ENCODE assay signal across 28 cellular contexts in the genomic region with DNA sequence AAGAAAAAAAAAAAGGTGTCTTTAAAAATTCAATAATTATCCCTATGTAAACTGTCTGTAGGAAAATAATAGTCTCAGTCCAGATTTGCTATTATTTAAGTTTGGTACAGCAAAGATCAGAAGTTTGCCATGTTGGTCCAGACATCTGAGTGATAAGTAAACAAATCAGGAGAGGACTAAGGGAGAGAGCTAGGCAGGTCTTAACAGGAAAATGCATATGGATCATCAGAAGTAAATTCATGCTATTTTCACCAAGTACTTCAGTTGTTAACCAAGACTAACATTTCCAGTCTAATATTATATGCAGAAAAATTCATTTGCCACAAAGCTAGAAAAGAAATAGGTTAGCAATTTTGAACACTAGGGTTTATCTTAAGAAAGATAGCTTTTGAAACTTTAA.
A peak's percentile ranks its signal among the peaks of the same experiment; 100 is the strongest.
DNase-seq lines count a peak whose midpoint lies in the region; ATAC-seq, FAIRE-seq and TF ChIP-seq lines count a peak whose summit lies in the region.
"Had no signal": no experiment of that assay in that cellular context is flagged by ENCODE, and none has a peak within 500 bp of the region (broad histone marks: within the 10 kb centered on the region; RNA-seq: fewer than 3 reads in every experiment).

No MANE protein-coding gene starts in this region.

- no peaks in the 10 kb centered on the region for H3K9me3 ChIP-seq in CD4-positive, alpha-beta memory T cell (ENCODE audit: control insufficient read depth in 1 of 2, low read length in 2 of 2)
- H3K9me3 ChIP-seq in SU-DHL-6 (ENCODE audit: insufficient read depth, low read length) (no peaks in the 10 kb centered on the region), keratinocyte (ENCODE audit: control insufficient read depth, low read depth, low read length) (no peaks in the 10 kb centered on the region)
- H3K9me3 ChIP-seq: pancreas had no signal

- dilution Hi-C loops in keratinocyte (cut with MboI; ENCODE audit: extremely low pct_ligation_motif_present, low sequenced_read_pairs) = no loop called here

- H4K20me1 ChIP-seq in SU-DHL-6 (ENCODE audit: low read depth, low read length) (no peaks in the 10 kb centered on the region), keratinocyte (ENCODE audit: control insufficient read depth, extremely low read depth, insufficient read depth, low read length) (no peaks in the 10 kb centered on the region)

- H3K4me1 ChIP-seq in ACC112 (ENCODE audit: control insufficient read depth, insufficient read depth, low read length, unreplicated experiment) (peaks cover 35% of the 10 kb centered on the region), keratinocyte (ENCODE audit: control insufficient read depth, extremely low read depth, insufficient read depth, low read length) (peaks cover 51% of the 10 kb centered on the region)
- peaks cover 88% of the 10 kb centered on the region for H3K4me1 ChIP-seq in CD4-positive, alpha-beta memory T cell (ENCODE audit: insufficient read depth, low read length)

- ATAC-seq in HG02973 (IDR thresholded peaks at IDR 0.05; ENCODE audit: unreplicated experiment) = no peak
- ATAC-seq: GM23338, Panc1, pancreas had no signal

- H3K27ac ChIP-seq in ACC112 (ENCODE audit: low read depth, low read length) = peak overlapping the region; percentile 31; the same call in 1 of the 2 replicates
- H3K27ac ChIP-seq in CD4-positive, alpha-beta memory T cell (ENCODE audit: low read depth, low read length) = no peak overlapping the region
- peak overlapping the region; percentile 99; the same call in 1 of the 2 replicates for H3K27ac ChIP-seq in SU-DHL-6 (ENCODE audit: low read depth, low read length)
- H3K27ac ChIP-seq in keratinocyte (ENCODE audit: control insufficient read depth, insufficient read depth, low read length) = peak overlapping the region; percentile 37
- H3K27ac ChIP-seq: dorsolateral prefrontal cortex, KMS-11, pancreas had no signal

- H3K79me2 ChIP-seq in ACC112 (ENCODE audit: control insufficient read depth, insufficient read depth, low read length, unreplicated experiment) (no peaks in the 10 kb centered on the region), SU-DHL-6 (ENCODE audit: insufficient read depth, low read length) (no peaks in the 10 kb centered on the region), keratinocyte (ENCODE audit: control insufficient read depth, insufficient read depth, low read length) (no peaks in the 10 kb centered on the region)

- no peak for TF ChIP-seq CTCF in SU-DHL-6 (IDR thresholded peaks at IDR 0.05; ENCODE audit: insufficient read depth, low read length, poor library complexity, severe bottlenecking)
- no peak for TF ChIP-seq CTCF in keratinocyte (optimal IDR thresholded peaks at IDR 0.05 in 1 of 3, IDR thresholded peaks at IDR 0.05 in 1 of 3, conservative IDR thresholded peaks at IDR 0.05 in 1 of 3; ENCODE audit: extremely low read depth in 1 of 3, insufficient read depth in 2 of 3, low read length in 3 of 3)

- POLR2A ChIA-PET in CD4-positive, alpha-beta memory T cell (lab: Charles Lee; ENCODE audit: partially characterized antibody) = interaction anchor here (0.9 to 5.0 kb wide), 12 partner anchors 10 to 103 kb away, joined by 3 to 30 read pairs (median 10); partner anchors contain the start of gene STK17B
- POLR2A ChIA-PET in activated CD4-positive, alpha-beta memory T cell treated with anti-CD3 and anti-CD28 coated beads for 36 hours (lab: Charles Lee) = interaction anchor here (1.2 kb wide), 1 partner anchor 9 kb away, joined by 4 read pairs; no protein-coding TSS in a partner anchor

- no peak overlapping the region for H3K4me3 ChIP-seq in ACC112 (ENCODE audit: low read depth, low read length)
- H3K4me3 ChIP-seq in CD4-positive, alpha-beta memory T cell (ENCODE audit: low read length in 2 of 2) = no peak overlapping the region
- no peak overlapping the region for H3K4me3 ChIP-seq in SU-DHL-6 (ENCODE audit: insufficient read depth, low read length, poor library complexity, severe bottlenecking)
- H3K4me3 ChIP-seq in keratinocyte (ENCODE audit: control insufficient read depth in 2 of 3, extremely low read depth in 1 of 3, insufficient read depth in 2 of 3, low read depth in 1 of 3, low read length in 3 of 3) = no peak overlapping the region
- H3K4me3 ChIP-seq: dorsolateral prefrontal cortex, GM23338, pancreas had no signal

- H2AFZ ChIP-seq in ACC112 (ENCODE audit: low read length, unreplicated experiment) = no peak overlapping the region
- H2AFZ ChIP-seq in SU-DHL-6 (ENCODE audit: low read depth, low read length, severe bottlenecking) = no peak overlapping the region
- no peak overlapping the region for H2AFZ ChIP-seq in keratinocyte (ENCODE audit: control insufficient read depth, low read length)
- H2AFZ ChIP-seq: GM23338 had no signal

- H3K4me1 Mint-ChIP-seq in CD4-positive, alpha-beta memory T cell = peaks cover 54 to 81% (median 67%) of the 10 kb centered on the region in 4 donors
- peaks cover 71% of the 10 kb centered on the region for H3K4me1 Mint-ChIP-seq in activated CD4-positive, alpha-beta memory T cell treated with anti-CD3 and anti-CD28 coated beads for 36 hours (ENCODE audit: low read depth)

- H3K36me3 Mint-ChIP-seq in CD4-positive, alpha-beta memory T cell = no peaks in the 10 kb centered on the region
- peaks cover 10% of the 10 kb centered on the region for H3K36me3 Mint-ChIP-seq in activated CD4-positive, alpha-beta memory T cell treated with anti-CD3 and anti-CD28 coated beads for 36 hours
- H3K36me3 Mint-ChIP-seq: CD4-positive, CD25-positive, alpha-beta regulatory T cell had no signal

- no peak overlapping the region for H3K4me3 Mint-ChIP-seq in CD4-positive, alpha-beta memory T cell
- H3K4me3 Mint-ChIP-seq in activated CD4-positive, alpha-beta memory T cell treated with anti-CD3 and anti-CD28 coated beads for 36 hours = no peak overlapping the region
- H3K4me3 Mint-ChIP-seq: GM23338, nephron, type B pancreatic cell had no signal

- H3K9me3 Mint-ChIP-seq in CD4-positive, alpha-beta memory T cell = no peaks in the 10 kb centered on the region
- no peaks in the 10 kb centered on the region for H3K9me3 Mint-ChIP-seq in activated CD4-positive, alpha-beta memory T cell treated with anti-CD3 and anti-CD28 coated beads for 36 hours
- H3K9me3 Mint-ChIP-seq: CD4-positive, CD25-positive, alpha-beta regulatory T cell; GM23338; nephron; type B pancreatic cell had no signal

- H3F3A ChIP-seq in SU-DHL-6 (ENCODE audit: insufficient read depth) = peaks cover 55% of the 10 kb centered on the region

- CTCF ChIA-PET in CD4-positive, alpha-beta memory T cell (lab: Charles Lee; ENCODE audit: partially characterized antibody) = interaction anchor here (0.7 to 3.4 kb wide), 7 partner anchors 10 to 198 kb away, joined by 3 to 20 read pairs (median 3); partner anchors contain the start of gene DNAH7
- CTCF ChIA-PET in activated CD4-positive, alpha-beta memory T cell treated with anti-CD3 and anti-CD28 coated beads for 36 hours (lab: Charles Lee) = interaction anchor here (1.2 kb wide), 1 partner anchor 97 kb away, joined by 5 read pairs; no protein-coding TSS in a partner anchor

- peak overlapping the region; percentile 19 to 86 (median 70) for H3K27ac Mint-ChIP-seq in CD4-positive, alpha-beta memory T cell
- no peak overlapping the region for H3K27ac Mint-ChIP-seq in activated CD4-positive, alpha-beta memory T cell treated with anti-CD3 and anti-CD28 coated beads for 36 hours
- H3K27ac Mint-ChIP-seq: GM23338, type B pancreatic cell had no signal

- H3K36me3 ChIP-seq in ACC112 (ENCODE audit: insufficient read depth, low read length) (no peaks in the 10 kb centered on the region), SU-DHL-6 (ENCODE audit: low read length) (no peaks in the 10 kb centered on the region), keratinocyte (ENCODE audit: control insufficient read depth in 2 of 2, extremely low read depth in 1 of 2, insufficient read depth in 2 of 2, low read length in 2 of 2) (no peaks in the 10 kb centered on the region)
- no peaks in the 10 kb centered on the region for H3K36me3 ChIP-seq in CD4-positive, alpha-beta memory T cell (ENCODE audit: insufficient read depth, low read length)
- H3K36me3 ChIP-seq: pancreas had no signal

- H3K9ac ChIP-seq in SU-DHL-6 (ENCODE audit: low read length) (no peak overlapping the region), keratinocyte (ENCODE audit: control insufficient read depth, extremely low read depth, insufficient read depth, low read length) (no peak overlapping the region)
- H3K9ac ChIP-seq: KMS-11 had no signal

- H3K27me3 Mint-ChIP-seq in CD4-positive, alpha-beta memory T cell = no peaks in the 10 kb centered on the region
- H3K27me3 Mint-ChIP-seq in activated CD4-positive, alpha-beta memory T cell treated with anti-CD3 and anti-CD28 coated beads for 36 hours = no peaks in the 10 kb centered on the region
- H3K27me3 Mint-ChIP-seq: CD4-positive, CD25-positive, alpha-beta regulatory T cell; type B pancreatic cell had no signal

- H3K27me3 ChIP-seq in ACC112 (ENCODE audit: insufficient read depth, low read length) (no peaks in the 10 kb centered on the region), SU-DHL-6 (ENCODE audit: low read length) (no peaks in the 10 kb centered on the region), keratinocyte (ENCODE audit: control insufficient read depth, extremely low read depth, insufficient read depth, low read length) (no peaks in the 10 kb centered on the region)
- H3K27me3 ChIP-seq in CD4-positive, alpha-beta memory T cell (ENCODE audit: insufficient read depth, low read length) = no peaks in the 10 kb centered on the region
- H3K27me3 ChIP-seq: dorsolateral prefrontal cortex, pancreas had no signal

- no peaks in the 10 kb centered on the region for H3K9me1 ChIP-seq in keratinocyte (ENCODE audit: control insufficient read depth, extremely low read depth, insufficient read depth, low read length)

- no peaks in the 10 kb centered on the region for H3K9me2 ChIP-seq in SU-DHL-6 (replicated peaks; ENCODE audit: insufficient read depth, low read length)

- H3K4me2 ChIP-seq in SU-DHL-6 (ENCODE audit: low read depth, low read length, poor library complexity, severe bottlenecking) = no peak overlapping the region
- peak overlapping the region; percentile 34 for H3K4me2 ChIP-seq in keratinocyte (ENCODE audit: control insufficient read depth, extremely low read depth, insufficient read depth, low read depth, low read length)
- H3K4me2 ChIP-seq: GM23338, KMS-11 had no signal

- FAIRE-seq in keratinocyte (lab: Jason Lieb, UNC) = no peak
- FAIRE-seq: kidney, pancreas, small intestine had no signal

- intact Hi-C loops in CD4-positive, alpha-beta memory T cell (cut with micrococcal nuclease) = loop anchor here (10.0 kb wide), 1 partner anchor 732 kb away; no protein-coding TSS in a partner anchor
- intact Hi-C loops in activated CD4-positive, alpha-beta memory T cell treated with anti-CD3 and anti-CD28 coated beads for 36 hours (cut with micrococcal nuclease) = loop anchor here (10.0 kb wide), 2 partner anchors 948 to 1038 kb away; no protein-coding TSS in a partner anchor

- DNase-seq in CD4-positive, alpha-beta memory T cell = no peak
- DNase-seq in keratinocyte (ENCODE audit: low read depth, low spot score) = no peak
- no peak for DNase-seq in activated CD4-positive, alpha-beta memory T cell treated with anti-CD3 and anti-CD28 coated beads for 36 hours
- no peak for DNase-seq in LoVo (ENCODE audit: low spot score)
- DNase-seq in C1 segment of cervical spinal cord (lab: John Stamatoyannopoulos, UW) = no peak
- DNase-seq: activated CD8-positive, alpha-beta memory T cell treated with anti-CD3 and anti-CD28 coated beads for 24 hours; activated gamma-delta T cell treated with Interleukin-2 at 50 U/mL for 16 hours; activated T-cell treated with anti-CD3 and anti-CD28 coated beads, Interleukin-2, amount 50 U/mL, for 1 hour; CD4-positive, CD25-positive, alpha-beta regulatory T cell; cerebellar nuclear complex; dorsolateral prefrontal cortex; kidney; NCI-H146; NCI-H2107; NCI-H446 treated with DMSO at 0.1 percent for 48 hours; pancreas; SHP77 treated with DMSO at 0.1 percent for 48 hours; small intestine; stimulated activated CD4-positive, alpha-beta T cell treated with anti-CD3 and anti-CD28 coated beads, Interleukin-2, amount 100 ng/mL, for 24 hours; substantia nigra had no signal
